ENCODE assay signal across 8 cellular contexts in the genomic region with DNA sequence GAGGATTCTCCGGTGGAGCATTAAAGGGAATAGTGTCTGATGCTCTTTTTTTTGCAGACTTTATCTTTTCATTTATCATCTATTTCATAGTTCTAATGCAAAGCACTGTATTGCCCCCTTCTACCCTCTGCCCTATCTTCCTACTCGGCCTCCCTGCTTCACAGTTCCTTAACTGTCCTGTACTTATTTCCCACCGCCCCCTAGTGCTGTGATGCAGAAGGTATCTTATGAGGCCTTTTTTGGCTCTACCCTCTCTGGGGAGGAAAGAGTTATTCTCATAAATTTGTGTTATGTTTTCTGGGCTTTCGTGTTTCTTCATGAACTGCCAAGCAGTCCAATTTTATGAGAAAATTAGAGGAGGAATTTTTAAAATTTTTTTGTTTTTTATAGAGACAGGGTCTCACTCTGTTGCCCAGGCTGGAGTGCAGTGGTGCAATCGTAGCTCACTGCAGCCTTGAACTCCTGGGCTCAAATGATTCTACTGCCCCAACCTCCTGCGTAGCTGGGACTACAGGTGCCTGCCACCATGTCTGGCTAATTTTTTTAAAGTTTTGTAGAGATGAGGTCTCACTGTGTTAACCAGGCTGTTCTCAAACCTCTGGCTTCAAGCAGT. TPM values are rescaled to one million over a fixed set of nuclear protein-coding genes. Genes with fewer than 3 reads are reported as not detected.
DNase-seq lines count a peak whose midpoint lies in the region; ATAC-seq, FAIRE-seq and TF ChIP-seq lines count a peak whose summit lies in the region.

No MANE protein-coding gene starts in this region.

- no peak for TF ChIP-seq EP300 in sigmoid colon (IDR thresholded peaks at IDR 0.05)

- peak overlapping the region; percentile 69 to 88 (median 80) for H3K4me3 ChIP-seq in BLaER1 treated with 17β-estradiol and CSF1 and Interleukin-3, amounts not matched to agents 10 nM and 100 nM
- H3K4me3 ChIP-seq in astrocyte of the cerebellum (ENCODE audit: low read depth, low read length) (peak overlapping the region; percentile 82), hepatocyte (peak overlapping the region; percentile 57), sigmoid colon (peak overlapping the region; percentile 70 to 85 (median 75))

- peak; percentile 86 for FAIRE-seq in GM19239 (lab: Jason Lieb, UNC)

- no peaks in the 10 kb centered on the region for H3K9me3 ChIP-seq in BLaER1 treated with 17β-estradiol and CSF1 and Interleukin-3, amounts not matched to agents 10 nM and 100 nM (replicated peaks in 1 of 11)
- H3K9me3 ChIP-seq in hepatocyte (ENCODE audit: low read depth) (no peaks in the 10 kb centered on the region), sigmoid colon (no peaks in the 10 kb centered on the region)

- H2AFZ ChIP-seq in hepatocyte = peak overlapping the region; percentile 52

- TF ChIP-seq POLR2A in sigmoid colon (IDR thresholded peaks at IDR 0.05) = no peak

- H3K79me2 ChIP-seq in hepatocyte = peaks cover 27% of the 10 kb centered on the region

- peaks cover 13 to 23% (median 16%) of the 10 kb centered on the region in 10 experiments; a peak in 19 of 20 replicates for H3K4me1 ChIP-seq in BLaER1 treated with 17β-estradiol and CSF1 and Interleukin-3, amounts not matched to agents 10 nM and 100 nM
- H3K4me1 ChIP-seq in hepatocyte (ENCODE audit: insufficient read depth) = peaks cover 4% of the 10 kb centered on the region
- H3K4me1 ChIP-seq in sigmoid colon = peaks cover 0 to 23% (median 18%) of the 10 kb centered on the region in 4 donors

- 29% methylated on average over 6 of the region's 6 CpGs for WGBS in hepatocyte (ENCODE audit: low lambda C conversion rate, missing lambda C conversion rate)
- 17 to 26% methylated on average over 6 of the region's 6 CpGs for WGBS in sigmoid colon, 2 donors

- intact Hi-C loops in sigmoid colon (cut with DNase I) = loop anchor here (5.0 kb wide), 1 partner anchor 79 kb away; a partner anchor contains a TSS

- peak overlapping the region; percentile 81 to 93 (median 86) for H3K9ac ChIP-seq in BLaER1 treated with 17β-estradiol and CSF1 and Interleukin-3, amounts not matched to agents 10 nM and 100 nM

- ATAC-seq in HG02970 (IDR thresholded peaks at IDR 0.05; ENCODE audit: low FRiP score, unreplicated experiment) = no peak

- in situ Hi-C loops in astrocyte of the cerebellum (cut with HindIII; ENCODE audit: low sequenced_read_pairs) = no loop called here

- peak overlapping the region; percentile 78 to 94 (median 89); a peak in 21 of 22 replicates for H3K27ac ChIP-seq in BLaER1 treated with 17β-estradiol and CSF1 and Interleukin-3, amounts not matched to agents 10 nM and 100 nM
- H3K27ac ChIP-seq in hepatocyte (peak overlapping the region; percentile 94), sigmoid colon (peak overlapping the region; percentile 92 to 96 (median 94))

- peaks cover 0 to 40% (median 22%) of the 10 kb centered on the region in 11 experiments; a peak in 13 of 22 replicates for H4K20me1 ChIP-seq in BLaER1 treated with 17β-estradiol and CSF1 and Interleukin-3, amounts not matched to agents 10 nM and 100 nM
- H4K20me1 ChIP-seq in hepatocyte (ENCODE audit: insufficient read depth, poor library complexity, severe bottlenecking) = no peaks in the 10 kb centered on the region

- DNase-seq in GM19239 (ENCODE audit: insufficient read length, low spot score) = peak; percentile 60
- DNase-seq in Kasumi-1 (lab: John Stamatoyannopoulos, UW) = peak; percentile 76 to 79
- peak; percentile 57 for DNase-seq in SIG-M5 (lab: John Stamatoyannopoulos, UW)
- DNase-seq in astrocyte of the cerebellum (ENCODE audit: low read depth) = no peak
- peak; percentile 83 for DNase-seq in hepatocyte (ENCODE audit: low spot score)
- no peak for DNase-seq in sigmoid colon

- H3K9me2 ChIP-seq in hepatocyte (replicated peaks; ENCODE audit: insufficient read depth) = no peaks in the 10 kb centered on the region

- peak; percentile 84 for TF ChIP-seq CTCF in astrocyte of the cerebellum (IDR thresholded peaks at IDR 0.05; ENCODE audit: low read depth, low read length, missing control alignments)
- peak; percentile 78 for TF ChIP-seq CTCF in hepatocyte (IDR thresholded peaks at IDR 0.05; ENCODE audit: poor library complexity)
- peak; percentile 23 to 74 (median 53) for TF ChIP-seq CTCF in sigmoid colon (IDR thresholded peaks at IDR 0.05)

- peak overlapping the region; percentile 88 to 98 (median 91) for H3K4me2 ChIP-seq in BLaER1 treated with 17β-estradiol and CSF1 and Interleukin-3, amounts not matched to agents 10 nM and 100 nM
- peak overlapping the region; percentile 85 for H3K4me2 ChIP-seq in hepatocyte

- H3K27me3 ChIP-seq in BLaER1 treated with 17β-estradiol and CSF1 and Interleukin-3, amounts not matched to agents 10 nM and 100 nM = no peaks in the 10 kb centered on the region
- H3K27me3 ChIP-seq in hepatocyte (no peaks in the 10 kb centered on the region), sigmoid colon (no peaks in the 10 kb centered on the region)

- peaks cover 21 to 45% (median 35%) of the 10 kb centered on the region in 11 experiments for H3K36me3 ChIP-seq in BLaER1 treated with 17β-estradiol and CSF1 and Interleukin-3, amounts not matched to agents 10 nM and 100 nM
- H3K36me3 ChIP-seq in hepatocyte (replicated peaks; ENCODE audit: insufficient read depth, low read depth) = no peaks in the 10 kb centered on the region
- H3K36me3 ChIP-seq in sigmoid colon = peaks cover 7 to 33% (median 17%) of the 10 kb centered on the region in 4 donors

RNA-seq across cellular contexts. Expression of a gene that starts 1.2 kb away (rescaled TPM):
- total RNA-seq in hepatocyte (19.5 and 20.9 TPM in 2 replicates), sigmoid colon (10 to 100 TPM; 20.6 to 31.9 (median 25.6) TPM)
- polyA plus RNA-seq in hepatocyte (23.5 and 31.7 TPM in 2 replicates), sigmoid colon (10 to 100 TPM; 11.6 to 31.4 (median 25.2) TPM)

RNA-seq across cellular contexts. Expression of a gene that starts 18.9 kb away (rescaled TPM):
- total RNA-seq in hepatocyte (46.4 and 52.1 TPM in 2 replicates), sigmoid colon (10 to 100 TPM; 21.3 to 33.7 (median 23.5) TPM)
- polyA plus RNA-seq in hepatocyte (70.9 and 77.9 TPM in 2 replicates), sigmoid colon (10 to 100 TPM; 33.6 to 44.5 (median 42.3) TPM)

RNA-seq across cellular contexts. Expression of a gene that starts 21.2 kb away (rescaled TPM):
- not detected in 2 replicates for total RNA-seq in hepatocyte
- 0.30 and 0.95 TPM in 2 replicates for polyA plus RNA-seq in hepatocyte
- 1 to 10 TPM in 3 of 4 donors, under 1 TPM in 1; 0.33 to 10.0 (median 1.9) TPM for total RNA-seq in sigmoid colon
- polyA plus RNA-seq in sigmoid colon = 1 to 10 TPM in 1 of 3 donors, under 1 TPM in 1, not detected in 1; 0.60 to 1.5 TPM

RNA-seq across cellular contexts. Expression of a gene that starts 43.2 kb away (rescaled TPM):
- not detected in 2 replicates for total RNA-seq in hepatocyte
- not detected in 2 replicates for polyA plus RNA-seq in hepatocyte
- total RNA-seq in sigmoid colon = not detected
- not detected for polyA plus RNA-seq in sigmoid colon

Comparison
In these comparisons a context has a peak if more than half of its experiments do, and no peak if none do; other contexts are left out.
1. DNase-seq: peak in GM19239 (single experiment), Kasumi-1 (2 of 2), SIG-M5 (single experiment) and hepatocyte (single experiment); none in astrocyte of the cerebellum (single experiment) and sigmoid colon (single experiment).
2. Peak in every context shown above with its lines, with median percentiles within 50 percentile points of each other: H3K27ac ChIP-seq, H3K4me3 ChIP-seq and CTCF ChIP-seq.